In the genomic region with DNA sequence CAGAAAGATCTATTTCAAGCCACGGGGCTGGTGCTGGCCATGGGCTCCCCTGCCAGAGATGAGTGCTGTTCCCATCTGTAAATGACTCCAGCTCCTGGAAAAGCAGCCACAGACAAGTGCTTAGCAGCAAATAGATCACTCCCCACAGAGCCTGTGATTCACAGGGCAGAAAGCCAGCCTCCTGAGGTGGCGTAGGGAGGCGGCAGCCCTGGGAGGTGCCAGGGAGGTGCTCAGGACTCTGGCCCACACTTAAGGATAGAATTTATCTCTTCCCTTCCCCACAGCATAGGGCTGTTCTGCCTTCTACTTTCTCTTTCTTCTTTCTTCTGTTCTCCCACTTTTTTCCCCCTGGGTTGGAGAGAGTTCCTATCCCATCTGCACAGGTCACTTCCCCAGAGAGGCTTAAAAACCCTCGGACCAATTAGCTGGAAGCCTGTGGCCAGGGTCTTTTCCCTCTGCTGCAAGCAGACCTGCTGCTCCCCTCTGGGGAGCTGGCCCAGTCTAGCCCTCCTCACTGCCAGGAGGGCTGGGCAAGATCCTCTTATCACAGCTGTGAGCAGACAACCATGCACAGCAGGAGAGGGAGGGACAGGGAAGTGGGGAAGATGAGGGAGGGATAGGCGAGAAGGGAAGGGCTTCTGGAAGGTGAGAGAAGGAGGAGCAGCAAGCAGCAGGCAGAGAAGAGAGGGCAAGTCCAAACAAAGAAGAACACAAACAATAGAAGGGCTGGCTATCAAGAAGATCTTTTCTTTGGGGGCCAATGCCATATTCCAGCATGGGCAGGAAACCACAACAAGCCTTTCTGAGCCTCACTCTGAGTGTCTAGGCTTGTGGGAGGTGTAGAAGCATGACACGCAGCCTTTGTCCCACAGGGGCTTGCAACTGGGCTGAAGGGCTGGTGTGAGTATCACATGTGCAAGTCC, we compare ENCODE assay signal across 8 cellular contexts. TPM values are rescaled to one million over a fixed set of nuclear protein-coding genes. Genes with fewer than 3 reads are reported as not detected.
DNase-seq lines count a peak whose midpoint lies in the region; ATAC-seq lines count a peak whose summit lies in the region.

No MANE protein-coding gene starts in this region.

- no peaks in the 10 kb centered on the region for H3K9me3 ChIP-seq in trophoblast cell (ENCODE audit: insufficient read depth, low read depth, low read length)

- no peak overlapping the region for H3K18ac ChIP-seq in trophoblast cell (ENCODE audit: low read length)

- peaks cover 20% of the 10 kb centered on the region for H3K27me3 Mint-ChIP-seq in activated CD4-positive, alpha-beta memory T cell treated with anti-CD3 and anti-CD28 coated beads, Interleukin-2, amount 10 ng/mL, durations not matched to agents 7 days and 5 days

- H3K4me2 ChIP-seq in trophoblast cell (ENCODE audit: low read length) = no peak overlapping the region

- POLR2A ChIA-PET in activated CD4-positive, alpha-beta memory T cell treated with anti-CD3 and anti-CD28 coated beads, Interleukin-2, amount 10 ng/mL, durations not matched to agents 7 days and 5 days (lab: Charles Lee) = no interaction called here

- no peaks in the 10 kb centered on the region for H3K4me1 ChIP-seq in trophoblast cell (ENCODE audit: control insufficient read depth in 1 of 2, insufficient read depth in 2 of 2, low read length in 2 of 2)

- no peak overlapping the region for H4K8ac ChIP-seq in trophoblast cell (ENCODE audit: low read depth, low read length)

- no peak overlapping the region for H4K12ac ChIP-seq in trophoblast cell (ENCODE audit: low read depth, low read length)

- WGBS in trophoblast cell (ENCODE audit: extremely low coverage, insufficient coverage, insufficient read length) = no CpG with 5 or more reads among the region's 6 CpGs

- H2BK120ac ChIP-seq in trophoblast cell (ENCODE audit: insufficient read depth, low read length, poor library complexity) = no peak overlapping the region

- no peaks in the 10 kb centered on the region for H3K9me3 Mint-ChIP-seq in activated CD4-positive, alpha-beta memory T cell treated with anti-CD3 and anti-CD28 coated beads, Interleukin-2, amount 10 ng/mL, durations not matched to agents 7 days and 5 days

- no peak overlapping the region for H2BK12ac ChIP-seq in trophoblast cell (ENCODE audit: low read length)

- no peaks in the 10 kb centered on the region for H3K79me1 ChIP-seq in trophoblast cell (ENCODE audit: low read length)

- ATAC-seq in esophagus mucosa = peak; percentile 93

- no peaks in the 10 kb centered on the region for H3K36me3 Mint-ChIP-seq in activated CD4-positive, alpha-beta memory T cell treated with anti-CD3 and anti-CD28 coated beads, Interleukin-2, amount 10 ng/mL, durations not matched to agents 7 days and 5 days (ENCODE audit: low read depth)

- no peaks in the 10 kb centered on the region for H3K27me3 ChIP-seq in trophoblast cell (ENCODE audit: insufficient read depth, low read length)

- no peak overlapping the region for H3K4ac ChIP-seq in trophoblast cell (ENCODE audit: low read depth, low read length)

- H3K4me3 Mint-ChIP-seq in activated CD4-positive, alpha-beta memory T cell treated with anti-CD3 and anti-CD28 coated beads, Interleukin-2, amount 10 ng/mL, durations not matched to agents 7 days and 5 days = no peak overlapping the region

- H3K4me1 Mint-ChIP-seq in activated CD4-positive, alpha-beta memory T cell treated with anti-CD3 and anti-CD28 coated beads, Interleukin-2, amount 10 ng/mL, durations not matched to agents 7 days and 5 days = peaks cover 4% of the 10 kb centered on the region

- H3K27ac ChIP-seq in trophoblast cell (ENCODE audit: low read depth, low read length) = no peak overlapping the region

- no peaks in the 10 kb centered on the region for H3K36me3 ChIP-seq in trophoblast cell (ENCODE audit: control insufficient read depth in 1 of 2, insufficient read depth in 2 of 2, low read length in 2 of 2)

- no peak overlapping the region for H3K23ac ChIP-seq in trophoblast cell (ENCODE audit: low read length)

- H2AFZ ChIP-seq in trophoblast cell (ENCODE audit: insufficient read depth, low read length, poor library complexity) = no peak overlapping the region

- no peak overlapping the region for H3K14ac ChIP-seq in trophoblast cell (ENCODE audit: low read length)

- H2AK5ac ChIP-seq in trophoblast cell (ENCODE audit: low read length) = no peak overlapping the region

- H3K27ac Mint-ChIP-seq in activated CD4-positive, alpha-beta memory T cell treated with anti-CD3 and anti-CD28 coated beads, Interleukin-2, amount 10 ng/mL, durations not matched to agents 7 days and 5 days = no peak overlapping the region

- CTCF ChIA-PET in activated CD4-positive, alpha-beta memory T cell treated with anti-CD3 and anti-CD28 coated beads, Interleukin-2, amount 10 ng/mL, durations not matched to agents 7 days and 5 days (lab: Charles Lee) = no interaction called here

- H2BK5ac ChIP-seq in trophoblast cell (ENCODE audit: low read depth, low read length, poor library complexity) = no peak overlapping the region

- H4K91ac ChIP-seq in trophoblast cell (ENCODE audit: low read depth, low read length) = no peak overlapping the region

- no peak overlapping the region for H3K9ac ChIP-seq in trophoblast cell (ENCODE audit: low read length)

- H3K4me3 ChIP-seq in trophoblast cell (ENCODE audit: low read depth, low read length) = no peak overlapping the region

- DNase-seq in DMS153 (lab: John Stamatoyannopoulos, UW) (peak; percentile 37), NCI-H2227 (lab: John Stamatoyannopoulos, UW; ENCODE audit: unreplicated experiment) (peak; percentile 80), occipital lobe (lab: John Stamatoyannopoulos, UW) (peak; percentile 73), trophoblast cell (no peak), GF-D8 (lab: John Stamatoyannopoulos, UW) (no peak)
- no peak for DNase-seq in activated CD4-positive, alpha-beta memory T cell treated with anti-CD3 and anti-CD28 coated beads, Interleukin-2, amount 10 ng/mL, durations not matched to agents 7 days and 5 days
- DNase-seq in activated CD4-positive, alpha-beta T cell treated with anti-CD3 and anti-CD28 coated beads, Interleukin-2, amount 50 U/mL, for 1 hour = no peak

- no peaks in the 10 kb centered on the region for H3K79me2 ChIP-seq in trophoblast cell (ENCODE audit: control insufficient read depth, insufficient read depth, low read length, poor library complexity)

RNA-seq across cellular contexts. Expression of a gene that starts 41.0 kb away (rescaled TPM):
- 1.7 TPM for total RNA-seq in esophagus mucosa
- total RNA-seq in occipital lobe = 12.6 TPM
- not detected for total RNA-seq in activated CD4-positive, alpha-beta memory T cell treated with anti-CD3 and anti-CD28 coated beads, Interleukin-2, amount 10 ng/mL, durations not matched to agents 7 days and 5 days
- polyA plus RNA-seq in trophoblast cell (2013) = 0.03 and 0.06 TPM in 2 replicates

Comparison
In these comparisons a context has a peak if more than half of its experiments do, and no peak if none do; other contexts are left out.
1. DNase-seq: peak in DMS153 (single experiment), NCI-H2227 (single experiment) and occipital lobe (single experiment); none in activated CD4-positive, alpha-beta memory T cell treated with anti-CD3 and anti-CD28 coated beads, Interleukin-2, amount 10 ng/mL, durations not matched to agents 7 days and 5 days (single experiment), trophoblast cell (0 of 2), GF-D8 (single experiment) and activated CD4-positive, alpha-beta T cell treated with anti-CD3 and anti-CD28 coated beads, Interleukin-2, amount 50 U/mL, for 1 hour (single experiment).